ENCODE assay signal across 25 cellular contexts in the genomic region with DNA sequence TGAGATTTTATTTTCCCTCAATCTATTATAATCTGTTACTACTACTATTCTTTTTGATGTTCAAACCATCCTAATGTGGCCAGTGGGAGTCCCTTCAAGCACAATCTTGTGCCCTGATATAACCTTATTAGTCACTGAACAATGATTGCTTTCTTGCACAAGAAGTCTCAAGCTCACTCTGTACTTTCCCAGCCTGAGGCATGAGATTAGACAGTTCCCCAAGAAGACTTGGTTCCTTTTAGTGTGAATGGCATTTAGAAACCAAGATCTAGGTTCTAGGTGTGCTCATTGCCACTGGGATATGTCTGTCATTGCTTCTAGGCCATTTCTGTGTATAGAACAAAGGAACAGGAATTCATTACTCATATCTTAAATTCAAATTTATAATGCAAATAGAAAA. TPM values are rescaled to one million over a fixed set of nuclear protein-coding genes. Genes with fewer than 3 reads are reported as not detected.
DNase-seq lines count a peak whose midpoint lies in the region; ATAC-seq and TF ChIP-seq lines count a peak whose summit lies in the region.
"Had no signal": no experiment of that assay in that cellular context is flagged by ENCODE, and none has a peak within 500 bp of the region (broad histone marks: within the 10 kb centered on the region; RNA-seq: fewer than 3 reads in every experiment).

No MANE protein-coding gene starts in this region.

- TF ChIP-seq EP300 in tibial nerve (IDR thresholded peaks at IDR 0.05) = no peak

- H3K4me3 Mint-ChIP-seq in type B pancreatic cell = no peak overlapping the region
- H3K4me3 Mint-ChIP-seq: CD4-positive, alpha-beta T cell had no signal

- no peaks in the 10 kb centered on the region for H3K27me3 Mint-ChIP-seq in type B pancreatic cell
- H3K27me3 Mint-ChIP-seq: CD4-positive, alpha-beta T cell had no signal

- H3K4me1 ChIP-seq in RWPE2 (ENCODE audit: insufficient read depth, poor library complexity, severe bottlenecking) (peaks cover 2% of the 10 kb centered on the region), tibial nerve (no peaks in the 10 kb centered on the region)
- H3K4me1 ChIP-seq: esophagus squamous epithelium had no signal

- H3K27ac ChIP-seq in RWPE2 (ENCODE audit: poor library complexity, severe bottlenecking) = no peak overlapping the region
- H3K27ac ChIP-seq in tibial nerve = no peak overlapping the region
- H3K27ac ChIP-seq: esophagus squamous epithelium, hepatocyte, thoracic aorta had no signal

- TF ChIP-seq CTCF in RWPE2 (IDR thresholded peaks at IDR 0.05; ENCODE audit: poor library complexity, severe bottlenecking) = no peak
- no peak for TF ChIP-seq CTCF in type B pancreatic cell (conservative IDR thresholded peaks at IDR 0.05)
- TF ChIP-seq CTCF in tibial nerve (IDR thresholded peaks at IDR 0.05) = no peak

- DNase-seq in HCEC 1CT (peak; percentile 9), RWPE2 (ENCODE audit: low spot score) (no peak), fibroblast of gingiva (ENCODE audit: low read depth) (peak; percentile 0), renal cortical epithelial cell (ENCODE audit: low read depth) (peak; percentile 78), type B pancreatic cell (ENCODE audit: extremely low spot score, unreplicated experiment) (no peak), tibial nerve (ENCODE audit: low spot score in 2 of 2) (no peak), AG08396 (ENCODE audit: low spot score) (no peak)
- no peak for DNase-seq in stimulated activated naive CD4-positive, alpha-beta T cell treated with Interleukin-2 at 50 U/mL for 16 hours (lab: John Stamatoyannopoulos, UW)
- DNase-seq: activated CD4-positive, alpha-beta T cell treated with anti-CD3 and anti-CD28 coated beads for 1 hour; activated naive CD4-positive, alpha-beta T cell treated with anti-CD3 and anti-CD28 coated beads, Interleukin-2, amount 50 U/mL, for 16 hours; aorta; CD4-positive, alpha-beta T cell; esophagus squamous epithelium; islet precursor cell; Karpas-422; NCI-H1105; NCI-H2081; nucleus accumbens; RPMI8226; T1000 had no signal

- H3K27ac Mint-ChIP-seq in type B pancreatic cell = no peak overlapping the region
- H3K27ac Mint-ChIP-seq: CD4-positive, alpha-beta T cell had no signal

- no peak for TF ChIP-seq POLR2A in tibial nerve (IDR thresholded peaks at IDR 0.05)

- H3K4me3 ChIP-seq in RWPE2 (ENCODE audit: severe bottlenecking) (no peak overlapping the region), tibial nerve (no peak overlapping the region)
- H3K4me3 ChIP-seq: esophagus squamous epithelium, hepatocyte, thoracic aorta had no signal

- no peaks in the 10 kb centered on the region for H3K36me3 Mint-ChIP-seq in type B pancreatic cell

- no peaks in the 10 kb centered on the region for H3K27me3 ChIP-seq in RWPE2 (ENCODE audit: insufficient read depth, poor library complexity, severe bottlenecking)
- peaks cover 0 to 5% of the 10 kb centered on the region in 2 donors for H3K27me3 ChIP-seq in tibial nerve
- H3K27me3 ChIP-seq: esophagus squamous epithelium, hepatocyte had no signal

- H3K4me1 Mint-ChIP-seq in type B pancreatic cell (ENCODE audit: unreplicated experiment) = no peaks in the 10 kb centered on the region

- H3K9me3 ChIP-seq in RWPE2 (ENCODE audit: severe bottlenecking) (no peaks in the 10 kb centered on the region), tibial nerve (no peaks in the 10 kb centered on the region)
- H3K9me3 ChIP-seq: esophagus squamous epithelium, thoracic aorta had no signal

- H3K9me3 Mint-ChIP-seq in type B pancreatic cell = no peaks in the 10 kb centered on the region
- H3K9me3 Mint-ChIP-seq: CD4-positive, alpha-beta T cell had no signal

- H3K36me3 ChIP-seq in RWPE2 (ENCODE audit: low read depth) (0 out of 2 replicates have a peak, but pooled peaks cover 9% of the 10 kb centered on the region), tibial nerve (no peaks in the 10 kb centered on the region)
- H3K36me3 ChIP-seq: esophagus squamous epithelium, thoracic aorta had no signal

- peak; percentile 35; the same call in 2 of the 3 replicates for ATAC-seq in RWPE2 (ENCODE audit: low read depth)

RNA-seq across cellular contexts. Expression of gene RBM41, which starts 28.0 kb away (rescaled TPM):
- 19.1 and 21.3 TPM in 2 replicates for total RNA-seq in renal cortical epithelial cell
- 22.9 and 23.8 TPM in 2 replicates for total RNA-seq in type B pancreatic cell (ENCODE audit: low replicate concordance)
- 10 to 100 TPM; 10.8 to 19.7 (median 16.6) TPM for total RNA-seq in tibial nerve

RNA-seq across cellular contexts. Expression of gene NUP62CL, which starts 59.6 kb away (rescaled TPM):
- 2.4 and 5.6 TPM in 2 replicates for total RNA-seq in renal cortical epithelial cell
- total RNA-seq in type B pancreatic cell (ENCODE audit: low replicate concordance) = 3.0 and 4.2 TPM in 2 replicates
- total RNA-seq in tibial nerve = under 1 TPM in 1 of 4 donors, not detected in 3; 0.66 TPM
- total RNA-seq: thoracic aorta had no signal

RNA-seq across cellular contexts. Expression of gene DNAAF6, which starts 59.7 kb away (rescaled TPM):
- total RNA-seq in renal cortical epithelial cell = not detected in 2 replicates
- total RNA-seq in type B pancreatic cell (ENCODE audit: low replicate concordance) = not detected in 2 replicates
- not detected for total RNA-seq in tibial nerve
- total RNA-seq: activated CD8-positive, alpha-beta memory T cell treated with anti-CD3 and anti-CD28 coated beads for 36 hours; aorta; CD4-positive, alpha-beta T cell; esophagus squamous epithelium; hepatocyte; myocyte; NCI-H460; thoracic aorta had no signal

Comparison
In these comparisons a context has a peak if more than half of its experiments do, and no peak if none do; other contexts are left out.
1. DNase-seq: peak in HCEC 1CT (single experiment), fibroblast of gingiva (single experiment) and renal cortical epithelial cell (single experiment); none in RWPE2 (single experiment), type B pancreatic cell (single experiment), tibial nerve (0 of 2), AG08396 (single experiment) and stimulated activated naive CD4-positive, alpha-beta T cell treated with Interleukin-2 at 50 U/mL for 16 hours (single experiment).